26 cellular contexts compared by ENCODE assay signal in genomic region chr1:64013395-64013794, GRCh38.
"Had no signal": no experiment of that assay in that cellular context is flagged by ENCODE, and none has a peak within 500 bp of the region (broad histone marks: within the 10 kb centered on the region; RNA-seq: fewer than 3 reads in every experiment).

No MANE protein-coding gene starts in this region.

- ATAC-seq: effector memory CD8-positive, alpha-beta T cell; gastrocnemius medialis; heart left ventricle; left cardiac atrium; left lung; naive thymus-derived CD4-positive, alpha-beta T cell; sciatic nerve; stimulated activated naive CD8-positive, alpha-beta T cell treated with anti-CD3 and anti-CD28 coated beads, Interleukin-15, amount 100 ng/mL, for 72 hours; upper lobe of right lung had no signal

- H3K27ac Mint-ChIP-seq: effector memory CD8-positive, alpha-beta T cell; naive thymus-derived CD4-positive, alpha-beta T cell; nephron; neural progenitor cell; stimulated activated naive CD8-positive, alpha-beta T cell treated with anti-CD3 and anti-CD28 coated beads, Interleukin-15, amount 100 ng/mL, for 72 hours had no signal

- H3K36me3 Mint-ChIP-seq: naive thymus-derived CD4-positive, alpha-beta T cell had no signal

- H3K4me1 Mint-ChIP-seq: stimulated activated naive CD8-positive, alpha-beta T cell treated with anti-CD3 and anti-CD28 coated beads, Interleukin-15, amount 100 ng/mL, for 72 hours had no signal

- H3K27me3 ChIP-seq: gastrocnemius medialis, heart left ventricle, hepatocyte, left lung, neural progenitor cell, right atrium auricular region, suprapubic skin, transverse colon, upper lobe of right lung, uterus had no signal

- H3K9me3 ChIP-seq: gastrocnemius medialis, heart left ventricle, left lung, prostate gland, right atrium auricular region, suprapubic skin, transverse colon, upper lobe of right lung, uterus had no signal

- H3K4me3 Mint-ChIP-seq: effector memory CD8-positive, alpha-beta T cell; naive thymus-derived CD4-positive, alpha-beta T cell; nephron; neural progenitor cell; stimulated activated naive CD8-positive, alpha-beta T cell treated with anti-CD3 and anti-CD28 coated beads, Interleukin-15, amount 100 ng/mL, for 72 hours had no signal

- H3K27ac ChIP-seq: gastrocnemius medialis, heart left ventricle, hepatocyte, left lung, neural progenitor cell, prostate gland, right atrium auricular region, suprapubic skin, transverse colon, upper lobe of right lung, uterus had no signal

- H3K9ac ChIP-seq: neural progenitor cell had no signal

- H3K4me3 ChIP-seq: gastrocnemius medialis, heart left ventricle, hepatocyte, left lung, neural progenitor cell, prostate gland, right atrium auricular region, smooth muscle cell, suprapubic skin, transverse colon, upper lobe of right lung, uterus had no signal

- H3K36me3 ChIP-seq: gastrocnemius medialis, left lung, neural progenitor cell, prostate gland, right atrium auricular region, suprapubic skin, transverse colon, upper lobe of right lung, uterus had no signal

- H3K4me1 ChIP-seq: gastrocnemius medialis, left lung, prostate gland, right atrium auricular region, suprapubic skin, transverse colon, upper lobe of right lung, uterus had no signal

- DNase-seq: cortex of kidney; effector memory CD8-positive, alpha-beta T cell; gastrocnemius medialis; heart left ventricle; left cardiac atrium; left lung; mesenchymal stem cell; midbrain; naive thymus-derived CD4-positive, alpha-beta T cell; stimulated activated CD4-positive, alpha-beta T cell treated with anti-CD3 and anti-CD28 coated beads, Interleukin-12 subunit alpha, Interleukin-12 subunit beta, amount 100 ng/mL, for 4 hours; stimulated activated CD4-positive, alpha-beta T cell treated with anti-CD3 and anti-CD28 coated beads, Interleukin-1b, Interleukin-23, amount 100 ng/mL, for 48 hours; stimulated activated CD4-positive, alpha-beta T cell treated with anti-CD3 and anti-CD28 coated beads, Interleukin-4, amount 100 ng/mL, for 1 hour; stimulated activated CD8-positive, alpha-beta memory T cell treated with anti-CD3 and anti-CD28 coated beads, Interleukin-4, amount 100 ng/mL, for 48 hours; stimulated activated naive CD4-positive, alpha-beta T cell; stimulated activated naive CD8-positive, alpha-beta T cell treated with anti-CD3 and anti-CD28 coated beads, Interleukin-15, amount 100 ng/mL, for 72 hours; transverse colon; upper lobe of right lung; uterus had no signal

- H3K9me3 Mint-ChIP-seq: effector memory CD8-positive, alpha-beta T cell; naive thymus-derived CD4-positive, alpha-beta T cell; nephron; neural progenitor cell; stimulated activated naive CD8-positive, alpha-beta T cell treated with anti-CD3 and anti-CD28 coated beads, Interleukin-15, amount 100 ng/mL, for 72 hours had no signal
